18 cellular contexts compared by ENCODE assay signal in the genomic region with DNA sequence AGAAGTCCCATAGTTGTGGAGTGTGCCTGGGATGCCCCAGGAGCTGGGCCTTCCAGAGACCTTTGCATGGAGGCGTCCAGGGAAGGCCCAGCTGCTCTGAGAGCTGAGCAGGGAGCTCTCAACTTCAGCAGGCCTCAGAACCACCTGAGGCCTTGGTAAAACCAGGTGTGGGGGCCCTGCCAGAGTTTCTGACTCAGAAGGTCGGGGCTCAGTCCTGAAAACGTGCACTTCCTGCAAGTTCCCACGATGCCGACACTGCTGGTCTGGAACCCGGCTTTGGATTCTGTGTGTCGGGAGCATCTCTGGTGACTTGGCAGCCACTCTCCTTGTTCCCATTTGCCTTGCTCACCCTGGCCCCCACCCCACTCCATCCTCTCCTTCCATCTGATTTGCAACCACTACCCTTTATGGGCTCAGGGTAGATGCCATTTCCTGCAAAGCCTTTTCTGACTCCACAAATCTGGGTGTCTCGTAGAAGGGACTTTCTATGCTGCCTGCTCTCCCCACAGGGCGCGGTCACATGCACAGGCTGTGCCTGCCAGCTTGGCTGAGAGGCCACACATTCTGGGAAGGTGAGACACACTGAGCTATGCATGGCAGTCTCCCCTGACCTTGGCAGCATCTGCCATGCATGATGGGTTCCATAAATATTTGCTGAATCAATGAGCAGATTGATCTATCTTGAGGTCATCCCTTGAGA.
A peak's percentile ranks its signal among the peaks of the same experiment; 100 is the strongest.
DNase-seq lines count a peak whose midpoint lies in the region; ATAC-seq, FAIRE-seq and TF ChIP-seq lines count a peak whose summit lies in the region.
"Had no signal": no experiment of that assay in that cellular context is flagged by ENCODE, and none has a peak within 500 bp of the region (broad histone marks: within the 10 kb centered on the region; RNA-seq: fewer than 3 reads in every experiment).

No MANE protein-coding gene starts in this region.

- no peak overlapping the region for H2AFZ ChIP-seq in osteoblast (ENCODE audit: low read length)

- H3K4me2 ChIP-seq in osteoblast (ENCODE audit: insufficient read depth, low read length) = no peak overlapping the region

- ATAC-seq in foreskin keratinocyte = peak; percentile 81
- ATAC-seq in GM21786 (IDR thresholded peaks at IDR 0.05; ENCODE audit: unreplicated experiment) = no peak
- ATAC-seq: activated T-cell treated with anti-CD3 and anti-CD28 coated beads, Interleukin-2, amount 50 U/mL, for 4 hours had no signal

- no peak overlapping the region for H3K4me3 ChIP-seq in osteoblast (ENCODE audit: insufficient read depth, low read length)
- H3K4me3 ChIP-seq: cardiac muscle cell, stomach had no signal

- H3K4me1 ChIP-seq in foreskin keratinocyte (peaks cover 5% of the 10 kb centered on the region), osteoblast (ENCODE audit: insufficient read depth, low read length) (no peaks in the 10 kb centered on the region)
- H3K4me1 ChIP-seq: stomach had no signal

- H3K9me3 ChIP-seq in osteoblast (ENCODE audit: low read depth, low read length) = no peaks in the 10 kb centered on the region
- H3K9me3 ChIP-seq: stomach had no signal

- H3K27ac ChIP-seq in foreskin keratinocyte (no peak overlapping the region), osteoblast (ENCODE audit: low read depth, low read length) (no peak overlapping the region)
- H3K27ac ChIP-seq: cardiac muscle cell, stomach had no signal

- FAIRE-seq in RCC 7860 (lab: Jason Lieb, UNC) = no peak
- FAIRE-seq: D721Med had no signal

- TF ChIP-seq CTCF in foreskin keratinocyte (conservative IDR thresholded peaks at IDR 0.05) (no peak), osteoblast (IDR thresholded peaks at IDR 0.05; ENCODE audit: extremely low read depth, low read depth, low read length) (no peak)

- no peaks in the 10 kb centered on the region for H3K79me2 ChIP-seq in osteoblast (ENCODE audit: insufficient read depth, low read length)

- no peaks in the 10 kb centered on the region for H3K36me3 ChIP-seq in osteoblast (ENCODE audit: insufficient read depth, low read length)
- H3K36me3 ChIP-seq: cardiac muscle cell, stomach had no signal

- DNase-seq in EL (peak; percentile 36), RCC 7860 (ENCODE audit: low spot score) (peak; percentile 65), foreskin keratinocyte (peak in 1 of 2 donors; percentile 59), osteoblast (ENCODE audit: insufficient read length, low spot score, missing footprints) (peak; percentile 58), MV-4-11 (lab: John Stamatoyannopoulos, UW) (no peak), NCI-H510A (lab: John Stamatoyannopoulos, UW) (no peak)
- no peak for DNase-seq in stimulated activated naive CD4-positive, alpha-beta T cell (lab: John Stamatoyannopoulos, UW)
- DNase-seq: activated CD4-positive, alpha-beta T cell treated with anti-CD3 and anti-CD28 coated beads, Interleukin-2, amount 50 U/mL, for 1 hour; activated naive CD8-positive, alpha-beta T cell treated with anti-CD3 and anti-CD28 coated beads, Interleukin-2, amount 10 ng/mL, durations not matched to agents 7 days and 5 days; activated T-cell treated with anti-CD3 and anti-CD28 coated beads, Interleukin-2, amount 50 U/mL, for 4 hours; AML-193; effector memory CD4-positive, alpha-beta T cell; foreskin melanocyte; NCI-H1105 treated with DMSO at 0.1 percent for 48 hours; stomach had no signal

- H3K27me3 ChIP-seq in foreskin keratinocyte (no peaks in the 10 kb centered on the region), osteoblast (ENCODE audit: insufficient read depth, low read length) (peaks cover 13% of the 10 kb centered on the region)
- H3K27me3 ChIP-seq: cardiac muscle cell, stomach had no signal

- H4K20me1 ChIP-seq in osteoblast (ENCODE audit: insufficient read depth, low read length) = no peaks in the 10 kb centered on the region

Comparison
In these comparisons a context has a peak if more than half of its experiments do, and no peak if none do; other contexts are left out.
1. DNase-seq: peak in EL (single experiment), RCC 7860 (single experiment) and osteoblast (single experiment); none in MV-4-11 (single experiment), NCI-H510A (single experiment) and stimulated activated naive CD4-positive, alpha-beta T cell (0 of 6).